ENCODE assay signal across 9 cellular contexts in the genomic region with DNA sequence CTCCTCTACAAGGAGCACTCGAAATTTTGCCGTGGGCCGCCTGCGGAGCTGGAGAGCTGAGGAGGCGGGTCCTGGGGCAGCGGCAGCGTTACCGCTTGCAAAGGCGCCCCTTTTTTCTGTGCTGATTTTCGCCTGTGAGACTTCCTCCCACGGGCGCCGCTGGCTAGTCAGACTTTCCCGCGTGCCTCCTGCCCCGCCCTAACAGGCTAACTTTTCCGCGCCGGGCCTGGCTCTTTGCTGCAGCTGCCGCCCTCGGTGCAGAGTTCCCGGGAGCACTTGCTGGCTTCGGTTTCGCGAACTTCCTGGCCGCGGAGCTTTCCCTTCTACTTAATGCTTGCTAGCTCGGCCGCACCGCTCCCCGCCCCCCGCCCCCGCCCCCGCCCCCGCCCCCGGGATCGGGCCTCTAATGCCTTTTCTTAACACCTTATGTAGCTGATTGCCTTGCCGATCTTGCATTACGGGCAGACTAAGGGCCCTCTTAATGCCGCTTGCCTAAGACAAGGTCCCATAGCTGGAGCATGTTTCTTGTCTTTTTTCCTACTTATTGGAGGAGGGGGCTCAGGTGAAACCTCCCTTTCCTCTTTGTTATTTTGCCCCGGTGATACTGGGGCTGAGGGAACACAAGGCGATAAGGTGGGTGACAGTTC. TPM values are rescaled to one million over a fixed set of nuclear protein-coding genes. Genes with fewer than 3 reads are reported as not detected.
A peak's percentile ranks its signal among the peaks of the same experiment; 100 is the strongest.
DNase-seq lines count a peak whose midpoint lies in the region; ATAC-seq and TF ChIP-seq lines count a peak whose summit lies in the region.
"Had no signal": no experiment of that assay in that cellular context is flagged by ENCODE, and none has a peak within 500 bp of the region (broad histone marks: within the 10 kb centered on the region; RNA-seq: fewer than 3 reads in every experiment).

No MANE protein-coding gene starts in this region.

- whole genome bisulfite sequencing in neuronal stem cell (ENCODE audit: extremely low coverage in 2 of 2, insufficient read length in 2 of 2, insufficient replicate concordance in 1 of 2), 2 donors, result no CpG with 5 or more reads among the region's 42 CpGs

- H2BK5ac ChIP-seq in neuronal stem cell (ENCODE audit: low read length), result no peak overlapping the region

- H2AFZ ChIP-seq in neuronal stem cell (ENCODE audit: low read length), result peak overlapping the region; percentile 93

- peak overlapping the region; percentile 82 for H3K4me3 Mint-ChIP-seq in glutamatergic neuron (ENCODE audit: unreplicated experiment)

- POLR2A ChIA-PET in Panc1 (lab: Charles Lee), result interaction anchor here (0.6 kb wide), 1 partner anchor 253 kb away, joined by 3 read pairs; no protein-coding TSS in a partner anchor

- H3K27me3 Mint-ChIP-seq in glutamatergic neuron (ENCODE audit: unreplicated experiment), result peaks cover 6% of the 10 kb centered on the region

- no peaks in the 10 kb centered on the region for H3K36me3 Mint-ChIP-seq in glutamatergic neuron (ENCODE audit: unreplicated experiment)

- no peak overlapping the region for H2BK12ac ChIP-seq in neuronal stem cell (ENCODE audit: low read length)

- H2BK15ac ChIP-seq in neuronal stem cell (ENCODE audit: low read length), result peak overlapping the region; percentile 55

- H3K9me3 Mint-ChIP-seq in glutamatergic neuron (ENCODE audit: unreplicated experiment), result peaks cover 2% of the 10 kb centered on the region

- H3K9me3 ChIP-seq in Panc1 (ENCODE audit: control insufficient read depth, insufficient read depth, low read depth, low read length), result no peaks in the 10 kb centered on the region
- H3K9me3 ChIP-seq in neuronal stem cell (replicated peaks in 1 of 2; ENCODE audit: control insufficient read depth in 2 of 2, insufficient read depth in 1 of 2, low read depth in 1 of 2, low read length in 2 of 2), result peaks cover 9 to 10% of the 10 kb centered on the region in 2 donors
- H3K9me3 ChIP-seq in stomach smooth muscle (ENCODE audit: control insufficient read depth in 2 of 2, low read length in 2 of 2), result no peaks in the 10 kb centered on the region
- H3K9me3 ChIP-seq: SJSA1 had no signal

- H3K4me1 Mint-ChIP-seq in glutamatergic neuron (ENCODE audit: low read depth, unreplicated experiment), result peaks cover 4% of the 10 kb centered on the region

- H3K27ac Mint-ChIP-seq in glutamatergic neuron (ENCODE audit: unreplicated experiment), result no peak overlapping the region

- no TSS peak for BruUV-seq in Panc1 (replicated peaks; lab: Mats Ljungman, UMichigan)

- peak overlapping the region; percentile 87 for H3K9ac ChIP-seq in neuronal stem cell (ENCODE audit: low read depth, low read length, poor library complexity)
- peak overlapping the region; percentile 37 to 47 for H3K9ac ChIP-seq in stomach smooth muscle (ENCODE audit: low read length in 2 of 2)

- H2AK5ac ChIP-seq in neuronal stem cell (ENCODE audit: low read depth, low read length), result no peak overlapping the region

- H4K8ac ChIP-seq in neuronal stem cell (ENCODE audit: low read depth, low read length), result no peak overlapping the region

- in situ Hi-C loops in Panc1 (cut with HindIII; ENCODE audit: low pct_unique_long_range_greater_than_20kb, low sequenced_read_pairs), result no loop called here

- no peak overlapping the region for H4K91ac ChIP-seq in neuronal stem cell (ENCODE audit: low read depth, low read length, poor library complexity)

- H3K4me3 ChIP-seq in Panc1 (ENCODE audit: low read depth in 2 of 2, low read length in 2 of 2), result peak overlapping the region; percentile 45 to 64
- peak overlapping the region; percentile 41 to 78 for H3K4me3 ChIP-seq in neuronal stem cell (ENCODE audit: low read length in 2 of 2)
- peak overlapping the region; percentile 43 to 67 for H3K4me3 ChIP-seq in stomach smooth muscle (ENCODE audit: low read length in 2 of 2)
- H3K4me3 ChIP-seq: SJSA1 had no signal

- CTCF ChIA-PET in Panc1 (lab: Charles Lee), result interaction anchor here (0.6 to 1.6 kb wide), 2 partner anchors 11 to 110 kb away, joined by 4 to 8 read pairs; no protein-coding TSS in a partner anchor

- H3K27ac ChIP-seq in Panc1 (ENCODE audit: low read length) (no peak overlapping the region), neuronal stem cell (replicated peaks; ENCODE audit: low read length) (no peak overlapping the region), stomach smooth muscle (ENCODE audit: low read length) (no peak overlapping the region)
- H3K27ac ChIP-seq: SJSA1 had no signal

- intact Hi-C loops in Panc1 (cut with micrococcal nuclease; ENCODE audit: unreplicated experiment), result no loop called here

- H3K36me3 ChIP-seq in Panc1 (ENCODE audit: control insufficient read depth, insufficient read depth, low read length), result no peaks in the 10 kb centered on the region
- H3K36me3 ChIP-seq in neuronal stem cell (replicated peaks in 1 of 2; ENCODE audit: control insufficient read depth in 2 of 2, insufficient read depth in 2 of 2, low read length in 2 of 2), result no peaks in the 10 kb centered on the region
- H3K36me3 ChIP-seq in stomach smooth muscle (ENCODE audit: control insufficient read depth in 2 of 2, insufficient read depth in 2 of 2, low read length in 2 of 2), result no peaks in the 10 kb centered on the region
- H3K36me3 ChIP-seq: SJSA1 had no signal

- H3K4me2 ChIP-seq in neuronal stem cell (ENCODE audit: insufficient read depth, low read length, poor library complexity, severe bottlenecking), result peak overlapping the region; percentile 57

- TF ChIP-seq CTCF in Panc1 (IDR thresholded peaks at IDR 0.05), result no peak
- TF ChIP-seq CTCF in glutamatergic neuron (IDR thresholded peaks at IDR 0.05; ENCODE audit: partially characterized antibody, unreplicated experiment), result no peak

- H3K14ac ChIP-seq in neuronal stem cell (ENCODE audit: low read length), result no peak overlapping the region

- H3K79me1 ChIP-seq in neuronal stem cell (ENCODE audit: low read depth, low read length), result no peaks in the 10 kb centered on the region

- peak overlapping the region; percentile 85 for H2BK120ac ChIP-seq in neuronal stem cell (ENCODE audit: low read depth, low read length)

- DNase-seq in Panc1 (ENCODE audit: low read depth, low spot score) (no peak), activated gamma-delta T cell treated with Interleukin-2 at 50 U/mL for 16 hours (peak; percentile 55), glutamatergic neuron (peak; percentile 45), neuronal stem cell (ENCODE audit: low spot score) (peak; percentile 38), COLO829 (ENCODE audit: low spot score) (no peak), NCI-H1694 treated with DMSO at 0.1 percent for 48 hours (lab: John Stamatoyannopoulos, UW) (no peak)

- H3K4ac ChIP-seq in neuronal stem cell (ENCODE audit: low read length), result no peak overlapping the region

- peak overlapping the region; percentile 77 for H3K23ac ChIP-seq in neuronal stem cell (ENCODE audit: low read depth, low read length, poor library complexity)

- ATAC-seq in GM18907 (IDR thresholded peaks at IDR 0.05; ENCODE audit: unreplicated experiment), result peak; percentile 46
- peak; percentile 87 for ATAC-seq in Panc1

- peak overlapping the region; percentile 94 for H3K18ac ChIP-seq in neuronal stem cell (ENCODE audit: low read length)

- H3K4me1 ChIP-seq in Panc1 (ENCODE audit: control insufficient read depth, insufficient read depth, low read length) (no peaks in the 10 kb centered on the region), neuronal stem cell (ENCODE audit: control insufficient read depth in 2 of 2, insufficient read depth in 1 of 2, low read depth in 1 of 2, low read length in 2 of 2) (peaks cover 0 to 4% of the 10 kb centered on the region in 2 donors), stomach smooth muscle (ENCODE audit: control insufficient read depth, insufficient read depth, low read length) (peaks cover 5% of the 10 kb centered on the region)
- H3K4me1 ChIP-seq: SJSA1 had no signal

- H3K27me3 ChIP-seq in Panc1 (ENCODE audit: control insufficient read depth, insufficient read depth, low read length), result peaks cover 5% of the 10 kb centered on the region
- peaks cover 0 to 37% (median 0%) of the 10 kb centered on the region in 3 experiments for H3K27me3 ChIP-seq in neuronal stem cell (ENCODE audit: control insufficient read depth in 3 of 3, insufficient read depth in 3 of 3, low read depth in 1 of 3, low read length in 3 of 3)
- peaks cover 2 to 6% of the 10 kb centered on the region in 2 donors for H3K27me3 ChIP-seq in stomach smooth muscle (ENCODE audit: control insufficient read depth in 1 of 2, insufficient read depth in 2 of 2, low read length in 2 of 2)

RNA-seq across cellular contexts. Expression of gene RASGEF1A, which starts 37.9 kb away (rescaled TPM):
- total RNA-seq in Panc1 (2021; ENCODE audit: unreplicated experiment) (19.5 TPM), glutamatergic neuron (ENCODE audit: unreplicated experiment) (5.7 TPM)
- 24.3 TPM for polyA plus RNA-seq in Panc1 (2012; ENCODE audit: insufficient read length)
- polyA plus RNA-seq in neuronal stem cell (2013, experiment 1 of 2), result 3.5 TPM
- polyA plus RNA-seq in neuronal stem cell (2013, experiment 2 of 2), result 3.6 TPM
- total RNA-seq: SJSA1 had no signal

Comparison
In these comparisons a context has a peak if more than half of its experiments do, and no peak if none do; other contexts are left out.
1. DNase-seq: peak in activated gamma-delta T cell treated with Interleukin-2 at 50 U/mL for 16 hours (single experiment), glutamatergic neuron (single experiment) and neuronal stem cell (single experiment); none in Panc1 (single experiment), COLO829 (single experiment) and NCI-H1694 treated with DMSO at 0.1 percent for 48 hours (single experiment).
2. Peak in every context shown above with its lines, with median percentiles within 50 percentile points of each other: H3K4me3 ChIP-seq.